In the genomic region with DNA sequence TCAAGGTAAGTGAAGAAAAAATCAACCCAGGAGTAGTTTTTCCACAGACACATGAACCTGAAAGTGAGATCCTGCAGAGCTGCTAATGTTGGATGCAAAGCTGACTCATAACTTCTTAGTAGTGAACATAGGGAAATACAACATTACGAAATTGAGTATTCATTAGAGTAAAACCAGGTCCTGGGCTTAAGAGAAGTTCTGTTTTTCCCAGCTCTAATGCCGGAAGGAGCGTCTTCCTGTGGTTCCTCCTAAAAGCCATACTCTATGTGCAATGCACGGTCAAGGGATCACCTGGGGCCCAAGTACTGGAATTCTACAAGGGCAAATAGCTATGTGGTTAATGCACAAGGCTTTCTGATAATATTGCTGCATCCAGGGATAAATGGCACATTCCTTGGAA, we compare ENCODE assay signal across 1 cellular context.
TF ChIP-seq lines count a peak whose summit lies in the region.

No MANE protein-coding gene starts in this region.

TF ChIP-seq in HepG2, 621 proteins besides CTCF, POLR2A, EP300 and RAD21 (continued from another document):
- TF ChIP-seq, protein P1, sequence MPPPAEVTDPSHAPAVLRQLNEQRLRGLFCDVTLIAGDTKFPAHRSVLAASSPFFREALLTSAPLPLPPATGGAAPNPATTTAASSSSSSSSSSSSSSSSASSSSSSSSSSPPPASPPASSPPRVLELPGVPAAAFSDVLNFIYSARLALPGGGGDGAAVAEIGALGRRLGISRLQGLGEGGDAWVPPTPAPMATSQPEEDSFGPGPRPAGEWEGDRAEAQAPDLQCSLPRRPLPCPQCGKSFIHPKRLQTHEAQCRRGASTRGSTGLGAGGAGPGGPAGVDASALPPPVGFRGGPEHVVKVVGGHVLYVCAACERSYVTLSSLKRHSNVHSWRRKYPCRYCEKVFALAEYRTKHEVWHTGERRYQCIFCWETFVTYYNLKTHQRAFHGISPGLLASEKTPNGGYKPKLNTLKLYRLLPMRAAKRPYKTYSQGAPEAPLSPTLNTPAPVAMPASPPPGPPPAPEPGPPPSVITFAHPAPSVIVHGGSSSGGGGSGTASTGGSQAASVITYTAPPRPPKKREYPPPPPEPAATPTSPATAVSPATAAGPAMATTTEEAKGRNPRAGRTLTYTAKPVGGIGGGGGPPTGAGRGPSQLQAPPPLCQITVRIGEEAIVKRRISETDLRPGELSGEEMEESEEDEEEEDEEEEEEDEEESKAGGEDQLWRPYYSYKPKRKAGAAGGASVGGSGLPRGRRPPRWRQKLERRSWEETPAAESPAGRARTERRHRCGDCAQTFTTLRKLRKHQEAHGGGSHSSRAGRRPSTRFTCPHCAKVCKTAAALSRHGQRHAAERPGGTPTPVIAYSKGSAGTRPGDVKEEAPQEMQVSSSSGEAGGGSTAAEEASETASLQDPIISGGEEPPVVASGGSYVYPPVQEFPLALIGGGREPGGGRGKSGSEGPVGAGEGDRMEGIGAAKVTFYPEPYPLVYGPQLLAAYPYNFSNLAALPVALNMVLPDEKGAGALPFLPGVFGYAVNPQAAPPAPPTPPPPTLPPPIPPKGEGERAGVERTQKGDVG (CRISPR knock-in tag; IDR thresholded peaks at IDR 0.05; ENCODE audit: borderline replicate concordance), result no peak
- TF ChIP-seq RAD51 (IDR thresholded peaks at IDR 0.05; ENCODE audit: borderline replicate concordance) (no peak), ZNF468 (CRISPR knock-in tag; IDR thresholded peaks at IDR 0.05) (no peak), BRD4 (CRISPR knock-in tag; IDR thresholded peaks at IDR 0.05) (no peak), KDM2A (CRISPR knock-in tag; IDR thresholded peaks at IDR 0.05; ENCODE audit: borderline replicate concordance, low read depth) (no peak), NFKB2 (CRISPR knock-in tag; IDR thresholded peaks at IDR 0.05; ENCODE audit: borderline replicate concordance) (no peak), ZNF781 (CRISPR knock-in tag; IDR thresholded peaks at IDR 0.05; ENCODE audit: borderline replicate concordance, not compliant biosample characterization) (no peak), XBP1 (CRISPR knock-in tag; IDR thresholded peaks at IDR 0.05) (no peak)
- TF ChIP-seq, protein P2, sequence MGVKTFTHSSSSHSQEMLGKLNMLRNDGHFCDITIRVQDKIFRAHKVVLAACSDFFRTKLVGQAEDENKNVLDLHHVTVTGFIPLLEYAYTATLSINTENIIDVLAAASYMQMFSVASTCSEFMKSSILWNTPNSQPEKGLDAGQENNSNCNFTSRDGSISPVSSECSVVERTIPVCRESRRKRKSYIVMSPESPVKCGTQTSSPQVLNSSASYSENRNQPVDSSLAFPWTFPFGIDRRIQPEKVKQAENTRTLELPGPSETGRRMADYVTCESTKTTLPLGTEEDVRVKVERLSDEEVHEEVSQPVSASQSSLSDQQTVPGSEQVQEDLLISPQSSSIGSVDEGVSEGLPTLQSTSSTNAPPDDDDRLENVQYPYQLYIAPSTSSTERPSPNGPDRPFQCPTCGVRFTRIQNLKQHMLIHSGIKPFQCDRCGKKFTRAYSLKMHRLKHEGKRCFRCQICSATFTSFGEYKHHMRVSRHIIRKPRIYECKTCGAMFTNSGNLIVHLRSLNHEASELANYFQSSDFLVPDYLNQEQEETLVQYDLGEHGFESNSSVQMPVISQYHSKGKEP (CRISPR knock-in tag; IDR thresholded peaks at IDR 0.05), result no peak
